In the genomic region with DNA sequence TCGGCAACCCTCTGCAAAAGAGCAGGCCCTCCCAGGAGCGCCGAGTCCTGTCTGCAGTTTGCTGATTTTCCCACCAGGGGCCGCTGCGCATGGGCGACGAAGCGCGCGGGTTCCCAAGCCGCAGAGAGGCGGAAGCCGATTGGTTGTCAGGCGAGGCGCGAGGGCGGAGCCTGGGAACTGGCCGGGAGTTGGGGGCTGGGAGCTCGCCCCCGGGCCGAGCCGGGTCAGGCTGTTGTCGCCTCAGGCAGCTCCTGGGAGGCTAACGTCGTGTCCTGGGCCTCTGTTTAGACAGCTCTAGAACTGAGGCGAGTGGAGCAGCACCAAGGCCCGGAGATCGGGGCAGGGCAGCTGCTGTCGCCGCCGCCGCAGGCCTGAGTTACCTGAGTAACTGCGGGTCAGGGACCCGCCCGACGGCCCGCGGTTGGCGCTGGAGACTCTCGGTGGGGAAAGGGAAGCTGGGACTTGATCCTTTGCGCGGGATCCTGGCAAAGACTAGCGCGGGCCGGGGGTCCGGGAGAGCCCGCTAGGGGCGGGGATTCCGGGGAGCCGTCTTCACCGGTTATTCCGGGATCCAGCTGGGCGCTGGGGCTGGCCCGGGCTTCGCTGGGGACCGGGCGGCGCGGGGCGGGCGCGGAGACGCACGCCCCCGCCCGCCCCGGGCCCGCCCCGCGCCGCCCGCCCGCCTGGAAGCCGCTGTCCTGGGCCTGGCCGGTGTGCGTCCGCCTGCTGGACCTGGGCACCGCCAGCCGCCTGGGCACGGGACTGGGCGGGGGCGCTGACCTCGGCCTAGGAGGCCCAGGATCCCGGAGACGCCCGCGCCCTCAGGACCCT, we compare ENCODE assay signal across 8 cellular contexts. TPM values are rescaled to one million over a fixed set of nuclear protein-coding genes. Genes with fewer than 3 reads are reported as not detected.
A peak's percentile ranks its signal among the peaks of the same experiment; 100 is the strongest.
DNase-seq lines count a peak whose midpoint lies in the region; ATAC-seq, FAIRE-seq and TF ChIP-seq lines count a peak whose summit lies in the region.

A gene (plus strand): TSS at position 688 of the 831 bp plus-strand sequence. CDS start 607 bp downstream, outside the sequence.

- peak; percentile 89 for DNase-seq in NCI-H2107 (lab: John Stamatoyannopoulos, UW)
- peak; percentile 97 for DNase-seq in UCSD-AML1 (lab: John Stamatoyannopoulos, UW; ENCODE audit: unreplicated experiment)
- peak; percentile 84 for DNase-seq in brain microvascular endothelial cell

- H3K36me3 ChIP-seq in brain microvascular endothelial cell (replicated peaks) (no peaks in the 10 kb centered on the region), iPS-15b (ENCODE audit: control insufficient read depth, insufficient read depth, low read length) (no peaks in the 10 kb centered on the region), skeletal muscle satellite cell (ENCODE audit: insufficient read depth, low read length) (no peaks in the 10 kb centered on the region)

- peak within 1 kb of the TSS; percentile 79 for H3K4me3 ChIP-seq in brain microvascular endothelial cell (ENCODE audit: low read depth, low read length)
- peak within 1 kb of the TSS; percentile 84 for H3K4me3 ChIP-seq in iPS-15b (ENCODE audit: low read depth, low read length)
- peak within 1 kb of the TSS; percentile 99 for H3K4me3 ChIP-seq in skeletal muscle satellite cell (ENCODE audit: low read length)

- peak within 1 kb of the TSS; percentile 91 for H3K4me2 ChIP-seq in skeletal muscle satellite cell (ENCODE audit: low read length)

- H3K9me3 ChIP-seq in iPS-15b (ENCODE audit: control insufficient read depth, insufficient read depth, low read length) (no peaks in the 10 kb centered on the region), skeletal muscle satellite cell (replicated peaks; ENCODE audit: low read length) (no peaks in the 10 kb centered on the region)

- H3K9ac ChIP-seq in iPS-15b (ENCODE audit: low read depth, low read length), result peak within 1 kb of the TSS; percentile 76
- H3K9ac ChIP-seq in skeletal muscle satellite cell (ENCODE audit: low read depth, low read length), result peak within 1 kb of the TSS; percentile 99

- TF ChIP-seq CTCF in brain microvascular endothelial cell (IDR thresholded peaks at IDR 0.05; ENCODE audit: low read depth, low read length, missing control alignments), result peak; percentile 92

- peak within 1 kb of the TSS; percentile 78 for H3K27ac ChIP-seq in brain microvascular endothelial cell

- H3K4me1 ChIP-seq in iPS-15b (ENCODE audit: control insufficient read depth, insufficient read depth, low read length), result peaks cover 18% of the 10 kb centered on the region
- peaks cover 15% of the 10 kb centered on the region for H3K4me1 ChIP-seq in skeletal muscle satellite cell (ENCODE audit: control insufficient read depth, insufficient read depth, low read length)

- no peaks in the 10 kb centered on the region for H3K27me3 ChIP-seq in brain microvascular endothelial cell (replicated peaks)
- H3K27me3 ChIP-seq in iPS-15b (ENCODE audit: control insufficient read depth, insufficient read depth, low read length), result peaks cover 14% of the 10 kb centered on the region
- no peaks in the 10 kb centered on the region for H3K27me3 ChIP-seq in skeletal muscle satellite cell (ENCODE audit: control insufficient read depth, insufficient read depth, low read length)

- in situ Hi-C loops in brain microvascular endothelial cell (cut with HindIII; ENCODE audit: low pct_ligation_motif_present, low sequenced_read_pairs), result no loop called here

- peak; percentile 30 for FAIRE-seq in A204.1 (lab: Jason Lieb, UNC)

- ATAC-seq in GM18520 (IDR thresholded peaks at IDR 0.05; ENCODE audit: unreplicated experiment), result peak; percentile 64
- peak; percentile 55 for ATAC-seq in HG03064 (IDR thresholded peaks at IDR 0.05; ENCODE audit: low read depth, unreplicated experiment)

RNA-seq across cellular contexts. Expression of the gene that starts here (rescaled TPM):
- 26.6 and 28.2 TPM in 2 replicates for total RNA-seq in skeletal muscle satellite cell (2012; rRNA removed)

Comparison
In these comparisons a context has a peak if more than half of its experiments do, and no peak if none do; other contexts are left out.
1. Peak in every context shown above with its lines: DNase-seq, ATAC-seq, H3K4me3 ChIP-seq and H3K27ac ChIP-seq.